In genomic region chr3:48595526-48596121, GRCh38 we compare ENCODE assay signal across 11 cellular contexts. TPM values are rescaled to one million over a fixed set of nuclear protein-coding genes. Genes with fewer than 3 reads are reported as not detected.
DNase-seq lines count a peak whose midpoint lies in the region; ATAC-seq, FAIRE-seq and TF ChIP-seq lines count a peak whose summit lies in the region.
"Had no signal": no experiment of that assay in that cellular context is flagged by ENCODE, and none has a peak within 500 bp of the region (broad histone marks: within the 10 kb centered on the region; RNA-seq: fewer than 3 reads in every experiment).

No MANE protein-coding gene starts in this region.

- POLR2A ChIA-PET in activated CD8-positive, alpha-beta T cell treated with anti-CD3 and anti-CD28 coated beads for 36 hours (lab: Charles Lee): no interaction called here
- POLR2A ChIA-PET in activated CD8-positive, alpha-beta T cell treated with anti-CD3 and anti-CD28 coated beads, Interleukin-2, amount 10 ng/mL, durations not matched to agents 7 days and 5 days (lab: Charles Lee): no interaction called here

- DNase-seq in activated CD8-positive, alpha-beta T cell treated with anti-CD3 and anti-CD28 coated beads for 36 hours: peak; percentile 34
- DNase-seq in activated CD8-positive, alpha-beta T cell treated with anti-CD3 and anti-CD28 coated beads, Interleukin-2, amount 10 ng/mL, durations not matched to agents 7 days and 5 days: no peak
- DNase-seq in brain pericyte (ENCODE audit: low read depth, low spot score) (peak; percentile 84), kidney (peak; percentile 92), ureter (ENCODE audit: low spot score) (peak; percentile 83)

- peaks cover 5% of the 10 kb centered on the region for H3K4me1 Mint-ChIP-seq in activated CD8-positive, alpha-beta T cell treated with anti-CD3 and anti-CD28 coated beads for 36 hours (ENCODE audit: low read depth)
- peaks cover 2% of the 10 kb centered on the region for H3K4me1 Mint-ChIP-seq in activated CD8-positive, alpha-beta T cell treated with anti-CD3 and anti-CD28 coated beads, Interleukin-2, amount 10 ng/mL, durations not matched to agents 7 days and 5 days (ENCODE audit: low read depth)

- no peak overlapping the region for H3K27ac ChIP-seq in kidney (ENCODE audit: low read depth in 2 of 2, low read length in 2 of 2)

- FAIRE-seq in kidney (lab: Jason Lieb, UNC): no peak

- H3K4me3 Mint-ChIP-seq in activated CD8-positive, alpha-beta T cell treated with anti-CD3 and anti-CD28 coated beads for 36 hours: no peak overlapping the region
- H3K4me3 Mint-ChIP-seq in activated CD8-positive, alpha-beta T cell treated with anti-CD3 and anti-CD28 coated beads, Interleukin-2, amount 10 ng/mL, durations not matched to agents 7 days and 5 days: no peak overlapping the region
- H3K4me3 Mint-ChIP-seq: CD4-positive, alpha-beta memory T cell had no signal

- H3K36me3 ChIP-seq in kidney (ENCODE audit: control insufficient read depth in 1 of 2, insufficient read depth in 2 of 2, low read length in 2 of 2): peaks cover 14 to 20% of the 10 kb centered on the region in 2 donors

- no peak overlapping the region for H3K9ac ChIP-seq in kidney (ENCODE audit: low read length in 2 of 2)

- no peak overlapping the region for H3K27ac Mint-ChIP-seq in activated CD8-positive, alpha-beta T cell treated with anti-CD3 and anti-CD28 coated beads for 36 hours
- H3K27ac Mint-ChIP-seq in activated CD8-positive, alpha-beta T cell treated with anti-CD3 and anti-CD28 coated beads, Interleukin-2, amount 10 ng/mL, durations not matched to agents 7 days and 5 days: no peak overlapping the region

- peak; percentile 21 for ATAC-seq in activated CD8-positive, alpha-beta T cell treated with anti-CD3 and anti-CD28 coated beads for 36 hours
- no peak for ATAC-seq in activated CD8-positive, alpha-beta T cell treated with anti-CD3 and anti-CD28 coated beads, Interleukin-2, amount 10 ng/mL, durations not matched to agents 7 days and 5 days
- ATAC-seq in GM18517 (IDR thresholded peaks at IDR 0.05; ENCODE audit: unreplicated experiment) (no peak), GM19397 (IDR thresholded peaks at IDR 0.05; ENCODE audit: unreplicated experiment) (no peak), HG02870 (IDR thresholded peaks at IDR 0.05; ENCODE audit: unreplicated experiment) (no peak)

- no peaks in the 10 kb centered on the region for H3K9me3 Mint-ChIP-seq in activated CD8-positive, alpha-beta T cell treated with anti-CD3 and anti-CD28 coated beads for 36 hours
- H3K9me3 Mint-ChIP-seq in activated CD8-positive, alpha-beta T cell treated with anti-CD3 and anti-CD28 coated beads, Interleukin-2, amount 10 ng/mL, durations not matched to agents 7 days and 5 days (ENCODE audit: insufficient read depth): no peaks in the 10 kb centered on the region

- CTCF ChIA-PET in activated CD8-positive, alpha-beta T cell treated with anti-CD3 and anti-CD28 coated beads for 36 hours (lab: Charles Lee): interaction anchor here (1.4 kb wide), 1 partner anchor 40 kb away, joined by 4 read pairs; the partner anchor contains the start of gene SLC26A6
- CTCF ChIA-PET in activated CD8-positive, alpha-beta T cell treated with anti-CD3 and anti-CD28 coated beads, Interleukin-2, amount 10 ng/mL, durations not matched to agents 7 days and 5 days (lab: Charles Lee): interaction anchor here (0.6 kb wide), 1 partner anchor 14 kb away, joined by 3 read pairs; the partner anchor contains the start of gene UQCRC1

- no peaks in the 10 kb centered on the region for H3K9me3 ChIP-seq in kidney (ENCODE audit: control insufficient read depth in 1 of 2, low read length in 2 of 2)

- peaks cover 7% of the 10 kb centered on the region for H3K36me3 Mint-ChIP-seq in activated CD8-positive, alpha-beta T cell treated with anti-CD3 and anti-CD28 coated beads for 36 hours (ENCODE audit: low read depth)
- peaks cover 22% of the 10 kb centered on the region for H3K36me3 Mint-ChIP-seq in activated CD8-positive, alpha-beta T cell treated with anti-CD3 and anti-CD28 coated beads, Interleukin-2, amount 10 ng/mL, durations not matched to agents 7 days and 5 days (ENCODE audit: low read depth)

- no peak overlapping the region for H3K4me3 ChIP-seq in kidney (ENCODE audit: low read length in 2 of 2)

- TF ChIP-seq CTCF in activated CD8-positive, alpha-beta T cell treated with anti-CD3 and anti-CD28 coated beads for 36 hours (IDR thresholded peaks at IDR 0.05): no peak
- TF ChIP-seq CTCF in kidney (IDR thresholded peaks at IDR 0.05; ENCODE audit: borderline replicate concordance, extremely low read depth, insufficient read depth): no peak

- H3K27me3 Mint-ChIP-seq in activated CD8-positive, alpha-beta T cell treated with anti-CD3 and anti-CD28 coated beads for 36 hours: peaks cover 16% of the 10 kb centered on the region
- peaks cover 20% of the 10 kb centered on the region for H3K27me3 Mint-ChIP-seq in activated CD8-positive, alpha-beta T cell treated with anti-CD3 and anti-CD28 coated beads, Interleukin-2, amount 10 ng/mL, durations not matched to agents 7 days and 5 days (ENCODE audit: low read depth)

- H3K4me1 ChIP-seq in kidney (ENCODE audit: control insufficient read depth in 1 of 2, insufficient read depth in 1 of 2, low read depth in 1 of 2, low read length in 2 of 2): peaks cover 0 to 4% of the 10 kb centered on the region in 2 donors

- intact Hi-C loops in activated CD8-positive, alpha-beta T cell treated with anti-CD3 and anti-CD28 coated beads for 36 hours (cut with micrococcal nuclease): no loop called here
- intact Hi-C loops in kidney (cut with DNase I): no loop called here

RNA-seq across cellular contexts. Expression of gene COL7A1, which starts 0.5 kb away (rescaled TPM):
- total RNA-seq in activated CD8-positive, alpha-beta T cell treated with anti-CD3 and anti-CD28 coated beads for 36 hours: 1 to 10 TPM; 1.6 to 2.2 TPM
- 1 to 10 TPM; 1.2 to 1.6 TPM for total RNA-seq in activated CD8-positive, alpha-beta T cell treated with anti-CD3 and anti-CD28 coated beads, Interleukin-2, amount 10 ng/mL, durations not matched to agents 7 days and 5 days
- total RNA-seq in kidney (13.1 TPM), ureter (62.9 TPM)
- polyA plus RNA-seq in kidney (ENCODE audit: insufficient read depth, low read depth, low replicate concordance): 14.4 TPM
- polyA plus RNA-seq: CD4-positive, alpha-beta memory T cell had no signal

RNA-seq across cellular contexts. Expression of gene UQCRC1, which starts 13.8 kb away (rescaled TPM):
- 100 to 1,000 TPM; 240 to 256 TPM for total RNA-seq in activated CD8-positive, alpha-beta T cell treated with anti-CD3 and anti-CD28 coated beads for 36 hours
- total RNA-seq in activated CD8-positive, alpha-beta T cell treated with anti-CD3 and anti-CD28 coated beads, Interleukin-2, amount 10 ng/mL, durations not matched to agents 7 days and 5 days: 100 to 1,000 TPM; 196 to 202 TPM
- total RNA-seq in kidney (207 TPM), ureter (178 TPM)
- 584 TPM for polyA plus RNA-seq in kidney (ENCODE audit: insufficient read depth, low read depth, low replicate concordance)

RNA-seq across cellular contexts. Expression of gene TMEM89, which starts 25.9 kb away (rescaled TPM):
- under 1 TPM in 1 of 2 experiments, not detected in 1; 0.43 TPM for total RNA-seq in activated CD8-positive, alpha-beta T cell treated with anti-CD3 and anti-CD28 coated beads for 36 hours
- total RNA-seq in activated CD8-positive, alpha-beta T cell treated with anti-CD3 and anti-CD28 coated beads, Interleukin-2, amount 10 ng/mL, durations not matched to agents 7 days and 5 days: under 1 TPM in 1 of 2 experiments, not detected in 1; 0.39 TPM
- total RNA-seq in kidney (not detected), ureter (not detected)
- polyA plus RNA-seq in kidney (ENCODE audit: insufficient read depth, low read depth, low replicate concordance): not detected
- total RNA-seq: CD4-positive, alpha-beta memory T cell; lung microvascular endothelial cell; SK-MEL-5 had no signal
- polyA plus RNA-seq: CD4-positive, alpha-beta memory T cell had no signal

RNA-seq across cellular contexts. Expression of gene UCN2, which starts 32.0 kb away (rescaled TPM):
- not detected for total RNA-seq in activated CD8-positive, alpha-beta T cell treated with anti-CD3 and anti-CD28 coated beads for 36 hours
- not detected for total RNA-seq in activated CD8-positive, alpha-beta T cell treated with anti-CD3 and anti-CD28 coated beads, Interleukin-2, amount 10 ng/mL, durations not matched to agents 7 days and 5 days
- total RNA-seq in kidney: not detected
- not detected for polyA plus RNA-seq in kidney (ENCODE audit: insufficient read depth, low read depth, low replicate concordance)
- total RNA-seq in ureter: 1.5 TPM
- total RNA-seq: CD4-positive, alpha-beta memory T cell; lung microvascular endothelial cell had no signal
- polyA plus RNA-seq: CD4-positive, alpha-beta memory T cell had no signal

RNA-seq across cellular contexts. Expression of gene PFKFB4, which starts 39.0 kb away (rescaled TPM):
- total RNA-seq in activated CD8-positive, alpha-beta T cell treated with anti-CD3 and anti-CD28 coated beads for 36 hours: 10 to 100 TPM; 90.8 to 94.0 TPM
- 10 to 100 TPM; 42.8 to 49.1 TPM for total RNA-seq in activated CD8-positive, alpha-beta T cell treated with anti-CD3 and anti-CD28 coated beads, Interleukin-2, amount 10 ng/mL, durations not matched to agents 7 days and 5 days
- total RNA-seq in kidney: 4.6 TPM
- 2.1 TPM for polyA plus RNA-seq in kidney (ENCODE audit: insufficient read depth, low read depth, low replicate concordance)
- 7.4 TPM for total RNA-seq in ureter
